Comparison of ENCODE assay signal across 11 cellular contexts in the genomic region with DNA sequence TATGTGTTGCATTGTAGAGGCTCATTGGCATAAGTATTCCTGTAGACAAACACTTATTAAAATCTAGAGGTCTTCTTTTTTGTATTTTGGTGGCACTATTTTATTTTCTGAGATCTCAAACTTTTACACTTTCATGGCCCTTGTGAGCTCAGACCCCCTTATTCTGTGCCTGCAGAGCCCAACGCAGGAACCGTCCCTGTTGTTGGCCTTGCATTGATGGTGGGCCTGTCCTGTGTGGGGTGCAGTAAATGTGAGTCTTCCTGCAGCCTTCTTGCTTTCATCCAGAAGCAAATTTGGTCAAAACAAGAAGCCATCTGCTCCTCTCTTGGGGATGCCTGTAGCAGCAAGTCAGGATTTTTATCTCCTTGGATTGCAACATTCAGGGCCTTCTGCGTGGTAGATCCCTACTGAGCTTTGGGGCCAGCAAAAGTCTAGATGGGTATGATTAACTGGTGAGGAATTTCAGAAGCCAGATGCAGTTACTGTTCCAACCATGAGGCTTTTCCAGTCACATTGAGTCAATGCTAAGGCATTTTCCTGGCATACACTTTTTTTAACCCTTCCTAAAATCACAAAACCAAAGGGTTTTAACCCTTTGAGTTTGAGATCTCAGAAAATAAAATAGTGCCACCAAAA. TPM values are rescaled to one million over a fixed set of nuclear protein-coding genes. Genes with fewer than 3 reads are reported as not detected.
DNase-seq lines count a peak whose midpoint lies in the region; ATAC-seq, FAIRE-seq and TF ChIP-seq lines count a peak whose summit lies in the region.
"Had no signal": no experiment of that assay in that cellular context is flagged by ENCODE, and none has a peak within 500 bp of the region (broad histone marks: within the 10 kb centered on the region; RNA-seq: fewer than 3 reads in every experiment).

No MANE protein-coding gene starts in this region.

- H3K23ac ChIP-seq in IMR-90 (ENCODE audit: low read depth, low read length), result peak overlapping the region; percentile 80

- 0 out of 3 replicates have a peak overlapping the region, but pooled peaks have one; percentile 52 for H2BK15ac ChIP-seq in IMR-90 (ENCODE audit: low read depth, low read length)

- H3K4me1 ChIP-seq in A549, result peaks cover 98% of the 10 kb centered on the region
- peaks cover 16% of the 10 kb centered on the region for H3K4me1 ChIP-seq in IMR-90 (ENCODE audit: control insufficient read depth, insufficient read depth, low read length)

- peak overlapping the region; percentile 79; the same call in 1 of the 2 replicates for H3K18ac ChIP-seq in IMR-90 (ENCODE audit: low read depth, low read length)

- H3K9ac ChIP-seq in IMR-90 (ENCODE audit: low read depth, low read length), result no peak overlapping the region

- CTCF ChIA-PET in A549 (lab: Yijun Ruan, JAX), result interaction anchor here (1.0 to 1.7 kb wide), 3 partner anchors 13 to 33 kb away, joined by 3 to 5 read pairs (median 3); no protein-coding TSS in a partner anchor
- CTCF ChIA-PET in IMR-90 (lab: Yijun Ruan, JAX), result interaction anchor here (0.8 kb wide), 1 partner anchor 640 kb away, joined by 3 read pairs; no protein-coding TSS in a partner anchor

- H2AK9ac ChIP-seq in IMR-90 (replicated peaks; ENCODE audit: low read depth, low read length, poor library complexity), result peak overlapping the region; percentile 66

- H3K79me1 ChIP-seq in IMR-90 (ENCODE audit: low read depth in 1 of 2, low read length in 2 of 2), result peaks cover 24 to 68% of the 10 kb centered on the region in 2 experiments

- peaks cover 22% of the 10 kb centered on the region for H3K9me1 ChIP-seq in IMR-90 (ENCODE audit: insufficient read depth, low read length)

- POLR2A ChIA-PET in A549 (lab: Yijun Ruan, JAX) (interaction anchor here (1.0 to 1.7 kb wide), 5 partner anchors 9 to 57 kb away, joined by 3 to 7 read pairs (median 5); no protein-coding TSS in a partner anchor), IMR-90 (lab: Charles Lee; ENCODE audit: unreplicated experiment) (interaction anchor here (0.6 kb wide), 2 partner anchors 550 to 588 kb away, joined by 3 to 4 read pairs; no protein-coding TSS in a partner anchor)

- peaks cover 57% of the 10 kb centered on the region for H4K20me1 ChIP-seq in IMR-90 (ENCODE audit: insufficient read depth, low read length)

- H4K91ac ChIP-seq in IMR-90 (ENCODE audit: insufficient read depth, low read depth, low read length), result peak overlapping the region; percentile 94

- H3K27me3 ChIP-seq in IMR-90 (ENCODE audit: control insufficient read depth, insufficient read depth, low read length), result no peaks in the 10 kb centered on the region
- H3K27me3 ChIP-seq: spleen had no signal

- peak overlapping the region; percentile 84 for H3K14ac ChIP-seq in IMR-90 (replicated peaks; ENCODE audit: low read depth, low read length)

- H3K9me3 ChIP-seq in A549 (no peaks in the 10 kb centered on the region), IMR-90 (ENCODE audit: control insufficient read depth, insufficient read depth, low read length) (no peaks in the 10 kb centered on the region)
- H3K9me3 ChIP-seq: spleen had no signal

- peak; percentile 89 to 97 for ATAC-seq in A549
- peak; percentile 83 for ATAC-seq in IMR-90 (ENCODE audit: low read depth)
- ATAC-seq in HG03439 (IDR thresholded peaks at IDR 0.05; ENCODE audit: unreplicated experiment), result no peak

- H2BK5ac ChIP-seq in IMR-90 (ENCODE audit: low read depth, low read length, poor library complexity, severe bottlenecking), result peak overlapping the region; percentile 97

- H2AK5ac ChIP-seq in IMR-90 (ENCODE audit: low read depth, low read length), result peak overlapping the region; percentile 72; the same call in 1 of the 2 replicates

- H2BK20ac ChIP-seq in IMR-90 (ENCODE audit: low read depth, low read length), result peak overlapping the region; percentile 92

- peak overlapping the region; percentile 68 for H2AFZ ChIP-seq in IMR-90 (replicated peaks; ENCODE audit: low read length, poor library complexity)

- in situ Hi-C loops in IMR-90 (cut with MboI; ENCODE audit: low sequenced_read_pairs), result no loop called here
- in situ Hi-C loops in astrocyte of the cerebellum (cut with HindIII; ENCODE audit: low sequenced_read_pairs), result no loop called here

- intact Hi-C loops in IMR-90 (cut with micrococcal nuclease), result loop anchor here (1.0 kb wide), 1 partner anchor 11 kb away; no protein-coding TSS in a partner anchor

- H3K4me2 ChIP-seq in A549 (peak overlapping the region; percentile 80), IMR-90 (ENCODE audit: low read depth, low read length) (peak overlapping the region; percentile 57; the same call in 1 of the 2 replicates)

- TF ChIP-seq RAD21 in A549 (conservative IDR thresholded peaks at IDR 0.05 in 1 of 2, IDR thresholded peaks at IDR 0.05 in 1 of 2) (peak; percentile 36 to 59), IMR-90 (IDR thresholded peaks at IDR 0.05; ENCODE audit: low read length) (peak; percentile 13; the same call in 1 of the 2 replicates)

- WGBS in A549 (ENCODE audit: missing lambda C conversion rate), result 0% methylated on average over 3 of the region's 3 CpGs
- no CpG with 5 or more reads among the region's 3 CpGs for WGBS in IMR-90 (ENCODE audit: extremely low coverage in 2 of 2, insufficient read length in 1 of 2), 2 experiments

- peak; percentile 88 to 91; a peak in 4 of 5 replicates for TF ChIP-seq EP300 in A549 (IDR thresholded peaks at IDR 0.05)

- H4K8ac ChIP-seq in IMR-90 (ENCODE audit: low read depth in 2 of 2, low read length in 2 of 2), result peak overlapping the region; percentile 4 to 76; a peak in 3 of 4 replicates

- H3K27ac ChIP-seq in A549, result peak overlapping the region; percentile 90 to 91
- H3K27ac ChIP-seq in IMR-90 (ENCODE audit: insufficient read depth, low read length), result peak overlapping the region; percentile 73
- H3K27ac ChIP-seq: HL-60, spleen had no signal

- peak overlapping the region; percentile 47 for H4K5ac ChIP-seq in IMR-90 (ENCODE audit: low read depth, low read length)

- peak overlapping the region; percentile 12; the same call in 1 of the 3 replicates for H3K4me3 ChIP-seq in A549
- H3K4me3 ChIP-seq in IMR-90 (ENCODE audit: insufficient read depth, low read depth, low read length), result no peak overlapping the region
- H3K4me3 ChIP-seq in astrocyte of the cerebellum (ENCODE audit: low read depth, low read length), result no peak overlapping the region
- H3K4me3 ChIP-seq: spleen had no signal

- peak overlapping the region; percentile 94 for H3K4ac ChIP-seq in IMR-90 (ENCODE audit: low read depth, low read length)

- peak overlapping the region; percentile 57; the same call in 1 of the 2 replicates for H3K56ac ChIP-seq in IMR-90 (ENCODE audit: extremely low read depth, insufficient read depth, low read length)

- no peak for TF ChIP-seq POLR2A in A549 (IDR thresholded peaks at IDR 0.05; ENCODE audit: low read length)
- no peak for TF ChIP-seq POLR2A in IMR-90 (IDR thresholded peaks at IDR 0.05; ENCODE audit: low read depth, low read length)

- TF ChIP-seq CTCF in A549 (IDR thresholded peaks at IDR 0.05) (no peak), IMR-90 (conservative IDR thresholded peaks at IDR 0.05; ENCODE audit: low read depth, low read length) (no peak), astrocyte of the cerebellum (IDR thresholded peaks at IDR 0.05; ENCODE audit: low read depth, low read length, missing control alignments) (no peak)

- DNase-seq in A549 (ENCODE audit: low read depth in 1 of 2, low spot score in 1 of 2) (peak; percentile 94 to 95), IMR-90 (peak; percentile 99), astrocyte of the cerebellum (ENCODE audit: low read depth) (peak; percentile 94), islet precursor cell (peak; percentile 92), NCI-H2196 treated with DMSO at 0.1 percent for 48 hours (lab: John Stamatoyannopoulos, UW; ENCODE audit: unreplicated experiment) (no peak), SHP77 treated with DMSO at 0.1 percent for 48 hours (lab: John Stamatoyannopoulos, UW) (no peak), NCI-H2081 treated with DMSO at 0.1 percent for 48 hours (lab: John Stamatoyannopoulos, UW) (no peak)
- DNase-seq: hippocampal formation, spleen had no signal

- FAIRE-seq in A549 (lab: Jason Lieb, UNC), result peak; percentile 81

- H2BK120ac ChIP-seq in IMR-90 (ENCODE audit: low read depth, low read length), result peak overlapping the region; percentile 90

- BruUV-seq in IMR-90 (replicated peaks; lab: Mats Ljungman, UMichigan), result no TSS peak

- dilution Hi-C loops in IMR-90 (cut with HindIII; ENCODE audit: low sequenced_read_pairs, unreplicated experiment), result no loop called here

- peaks cover 15% of the 10 kb centered on the region for H3K36me3 ChIP-seq in IMR-90 (ENCODE audit: control insufficient read depth, insufficient read depth, low read length)

TF ChIP-seq in A549, 52 proteins besides CTCF, POLR2A, EP300 and RAD21 (continues in another document):
- TF ChIP-seq, protein P1, sequence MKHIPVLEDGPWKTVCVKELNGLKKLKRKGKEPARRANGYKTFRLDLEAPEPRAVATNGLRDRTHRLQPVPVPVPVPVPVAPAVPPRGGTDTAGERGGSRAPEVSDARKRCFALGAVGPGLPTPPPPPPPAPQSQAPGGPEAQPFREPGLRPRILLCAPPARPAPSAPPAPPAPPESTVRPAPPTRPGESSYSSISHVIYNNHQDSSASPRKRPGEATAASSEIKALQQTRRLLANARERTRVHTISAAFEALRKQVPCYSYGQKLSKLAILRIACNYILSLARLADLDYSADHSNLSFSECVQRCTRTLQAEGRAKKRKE (CRISPR knock-in tag; IDR thresholded peaks at IDR 0.05; ENCODE audit: low read depth), result peak; percentile 75; the same call in 1 of the 2 replicates
- TF ChIP-seq BHLHE40 (IDR thresholded peaks at IDR 0.05; ENCODE audit: low read depth, low read length), result no peak

TF ChIP-seq in IMR-90, 13 proteins besides CTCF, POLR2A, EP300 and RAD21 (continues in another document):
- TF ChIP-seq CEBPB (IDR thresholded peaks at IDR 0.05; ENCODE audit: low read depth, low read length) (peak; percentile 99), MXI1 (IDR thresholded peaks at IDR 0.05; ENCODE audit: borderline replicate concordance, low read depth, low read length) (0 out of 2 replicates have a peak, but pooled peaks have one; percentile 18), FOS (IDR thresholded peaks at IDR 0.05; ENCODE audit: low read depth, low read length) (peak; percentile 95)

RNA-seq across cellular contexts. Expression of a gene that starts 31.7 kb away (rescaled TPM):
- polyA plus RNA-seq in A549 (2011; rRNA removed) (369 and 454 TPM in 2 replicates), A549 (2017; fragmentation: RNase III; extraction: RNeasy Plus Mini Kit Qiagen cat#74134 plus additional on column Dnase treatment) (381 to 414 TPM (median 391 TPM) in 3 replicates), IMR-90 (2012; rRNA removed) (103 and 121 TPM in 2 replicates)
- polyA plus RNA-seq in A549 (2012; cell fraction: cytosol; rRNA removed), result 308 and 386 TPM in 2 replicates
- polyA plus RNA-seq in A549 (2012; cell fraction: nucleus; rRNA removed), result 121 and 135 TPM in 2 replicates
- 48.8 and 53.9 TPM in 2 replicates for polyA minus RNA-seq in A549 (2011; rRNA and poly(A)+ RNA removed)
- total RNA-seq in IMR-90 (2012; rRNA removed), result 39.6 and 70.5 TPM in 2 replicates
- polyA plus RNA-seq in IMR-90 (2012; cell fraction: cytosol; rRNA removed), result 112 and 166 TPM in 2 replicates
- polyA plus RNA-seq in IMR-90 (2012; cell fraction: nucleus; rRNA removed; ENCODE audit: low replicate concordance), result 48.2 and 69.4 TPM in 2 replicates

Comparison
In these comparisons a context has a peak if more than half of its experiments do, and no peak if none do; other contexts are left out.
1. DNase-seq: peak in A549 (2 of 2), IMR-90 (single experiment), astrocyte of the cerebellum (single experiment) and islet precursor cell (single experiment); none in NCI-H2196 treated with DMSO at 0.1 percent for 48 hours (single experiment), SHP77 treated with DMSO at 0.1 percent for 48 hours (single experiment) and NCI-H2081 treated with DMSO at 0.1 percent for 48 hours (single experiment).